29 cellular contexts compared by ENCODE assay signal in the genomic region with DNA sequence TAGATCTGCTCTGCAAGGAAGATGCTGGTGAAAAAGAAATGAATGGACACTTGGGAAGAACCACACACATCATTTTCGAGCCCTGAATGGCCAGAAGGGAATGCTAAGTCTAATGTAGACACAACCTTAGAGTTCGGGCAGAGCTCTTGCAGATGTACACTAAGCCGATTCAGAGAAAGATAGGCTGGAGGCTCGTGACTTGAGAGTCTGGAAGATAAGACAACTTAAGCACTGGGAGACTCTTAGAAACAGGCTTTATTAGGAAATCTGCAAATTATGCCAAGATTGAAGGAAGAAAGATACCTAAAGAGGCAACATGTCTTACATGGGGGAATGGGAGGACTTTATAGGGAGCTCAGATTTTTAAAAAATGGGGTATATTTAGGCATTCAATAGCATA. TPM values are rescaled to one million over a fixed set of nuclear protein-coding genes. Genes with fewer than 3 reads are reported as not detected.
"Had no signal": no experiment of that assay in that cellular context is flagged by ENCODE, and none has a peak within 500 bp of the region (broad histone marks: within the 10 kb centered on the region; RNA-seq: fewer than 3 reads in every experiment).

No MANE protein-coding gene starts in this region.

- H3K27ac ChIP-seq: Peyer's patch, RWPE1 had no signal

- H3K4me3 Mint-ChIP-seq: activated B cell treated with CpG ODN at 0.5 μM for 24 hours; activated CD4-positive, alpha-beta memory T cell treated with anti-CD3 and anti-CD28 coated beads for 36 hours; activated CD4-positive, alpha-beta T cell treated with anti-CD3 and anti-CD28 coated beads, Interleukin-2, amount 10 ng/mL, durations not matched to agents 7 days and 5 days; activated T-cell treated with anti-CD3 and anti-CD28 coated beads, Interleukin-2, amount 50 U/mL, for 4 hours; T-helper 17 cell had no signal

- H3K4me1 ChIP-seq: Peyer's patch had no signal

- H3K36me3 ChIP-seq: Peyer's patch had no signal

- H3K9me3 Mint-ChIP-seq: activated B cell treated with CpG ODN at 0.5 μM for 24 hours; activated CD4-positive, alpha-beta memory T cell treated with anti-CD3 and anti-CD28 coated beads for 36 hours; activated CD4-positive, alpha-beta T cell treated with anti-CD3 and anti-CD28 coated beads, Interleukin-2, amount 10 ng/mL, durations not matched to agents 7 days and 5 days; activated T-cell treated with anti-CD3 and anti-CD28 coated beads, Interleukin-2, amount 50 U/mL, for 4 hours had no signal

- H3K27me3 Mint-ChIP-seq: activated CD4-positive, alpha-beta memory T cell treated with anti-CD3 and anti-CD28 coated beads for 36 hours; activated CD4-positive, alpha-beta T cell treated with anti-CD3 and anti-CD28 coated beads, Interleukin-2, amount 10 ng/mL, durations not matched to agents 7 days and 5 days; T-helper 17 cell had no signal

- H3K36me3 Mint-ChIP-seq: activated CD4-positive, alpha-beta memory T cell treated with anti-CD3 and anti-CD28 coated beads for 36 hours had no signal

- H3K27me3 ChIP-seq: Peyer's patch had no signal

- H3K4me3 ChIP-seq: Peyer's patch had no signal

- H3K4me1 Mint-ChIP-seq: activated B cell treated with CpG ODN at 0.5 μM for 24 hours had no signal

- ATAC-seq: activated T-cell treated with anti-CD3 and anti-CD28 coated beads, Interleukin-2, amount 50 U/mL, for 4 hours; T-helper 17 cell had no signal

- DNase-seq: activated B cell treated with CpG ODN at 0.5 μM for 24 hours; activated CD4-positive, alpha-beta memory T cell treated with anti-CD3 and anti-CD28 coated beads for 36 hours; activated CD4-positive, alpha-beta T cell treated with anti-CD3 and anti-CD28 coated beads, Interleukin-2, amount 10 ng/mL, durations not matched to agents 7 days and 5 days; activated CD8-positive, alpha-beta memory T cell treated with anti-CD3 and anti-CD28 coated beads for 24 hours; activated gamma-delta T cell treated with Interleukin-2 at 50 U/mL for 16 hours; activated naive CD4-positive, alpha-beta T cell treated with anti-CD3 and anti-CD28 coated beads, Interleukin-2, amount 50 U/mL, for 16 hours; activated T-cell treated with anti-CD3 and anti-CD28 coated beads, Interleukin-2, amount 50 U/mL, for 4 hours; anterior cingulate cortex; cerebellar nuclear complex; IMR-90; KG1; NCI-H1048; NCI-H146; NCI-H1930; NCI-H2171; NCI-H2227 treated with DMSO at 0.1 percent for 48 hours; NCI-H446 treated with DMSO at 0.1 percent for 48 hours; NCI-H524 treated with DMSO at 0.1 percent for 48 hours; NCI-H748 treated with DMSO at 0.1 percent for 48 hours; Peyer's patch; SHP77 treated with DMSO at 0.1 percent for 48 hours; T-helper 17 cell; T-helper 9 cell had no signal

- H3K9me3 ChIP-seq: Peyer's patch had no signal

- H3K27ac Mint-ChIP-seq: activated B cell treated with CpG ODN at 0.5 μM for 24 hours; activated CD4-positive, alpha-beta memory T cell treated with anti-CD3 and anti-CD28 coated beads for 36 hours; activated CD4-positive, alpha-beta T cell treated with anti-CD3 and anti-CD28 coated beads, Interleukin-2, amount 10 ng/mL, durations not matched to agents 7 days and 5 days; T-helper 17 cell had no signal

RNA-seq across cellular contexts. Expression of a gene that starts 13.5 kb away (rescaled TPM):
- total RNA-seq: activated B cell treated with CpG ODN at 0.5 μM for 24 hours; activated CD4-positive, alpha-beta memory T cell treated with anti-CD3 and anti-CD28 coated beads for 36 hours; activated CD4-positive, alpha-beta T cell treated with anti-CD3 and anti-CD28 coated beads, Interleukin-2, amount 10 ng/mL, durations not matched to agents 7 days and 5 days; activated T-cell treated with anti-CD3 and anti-CD28 coated beads, Interleukin-2, amount 50 U/mL, for 4 hours; cardiac septum; IMR-90; LHCN-M2; M059J; OCI-LY7; Peyer's patch; SK-MEL-5; T-helper 17 cell had no signal
